19 cellular contexts compared by ENCODE assay signal in genomic region chr11:71440021-71440755, GRCh38.
"Had no signal": no experiment of that assay in that cellular context is flagged by ENCODE, and none has a peak within 500 bp of the region (broad histone marks: within the 10 kb centered on the region; RNA-seq: fewer than 3 reads in every experiment).

No MANE protein-coding gene starts in this region.

- H3K27me3 ChIP-seq: heart left ventricle, spleen, stomach, uterus had no signal

- H3K4me1 ChIP-seq: heart left ventricle, stomach, uterus had no signal

- H3K4me1 Mint-ChIP-seq: nephron had no signal

- H3K27ac Mint-ChIP-seq: naive B cell, nephron, type B pancreatic cell had no signal

- DNase-seq: effector memory CD4-positive, alpha-beta T cell; heart left ventricle; hippocampal formation; left ventricle myocardium superior; mesendoderm; naive B cell; spleen; stimulated activated CD4-positive, alpha-beta T cell treated with anti-CD3 and anti-CD28 coated beads, Interleukin-15, amount 100 ng/mL, for 24 hours; stimulated activated CD4-positive, alpha-beta T cell treated with anti-CD3 and anti-CD28 coated beads, Interleukin-1b, Interleukin-23, amount 100 ng/mL, for 48 hours; stimulated activated CD4-positive, alpha-beta T cell treated with anti-CD3 and anti-CD28 coated beads, Interleukin-4, amount 100 ng/mL, for 4 hours; stimulated activated naive CD4-positive, alpha-beta T cell; stomach; substantia nigra; uterus had no signal

- H3K27me3 Mint-ChIP-seq: naive B cell, type B pancreatic cell had no signal

- H3K27ac ChIP-seq: heart left ventricle, spleen, stomach, uterus had no signal

- H3K36me3 ChIP-seq: uterus had no signal

- H3K9me3 ChIP-seq: heart left ventricle, spleen, stomach, uterus had no signal

- H3K4me3 ChIP-seq: heart left ventricle, lung, spleen, stomach, uterus had no signal

- H3K4me3 Mint-ChIP-seq: naive B cell, nephron, type B pancreatic cell had no signal

- FAIRE-seq: endometrium, frontal cortex had no signal

- H3K9me3 Mint-ChIP-seq: nephron, type B pancreatic cell had no signal
